1 cellular context compared by ENCODE assay signal in the genomic region with DNA sequence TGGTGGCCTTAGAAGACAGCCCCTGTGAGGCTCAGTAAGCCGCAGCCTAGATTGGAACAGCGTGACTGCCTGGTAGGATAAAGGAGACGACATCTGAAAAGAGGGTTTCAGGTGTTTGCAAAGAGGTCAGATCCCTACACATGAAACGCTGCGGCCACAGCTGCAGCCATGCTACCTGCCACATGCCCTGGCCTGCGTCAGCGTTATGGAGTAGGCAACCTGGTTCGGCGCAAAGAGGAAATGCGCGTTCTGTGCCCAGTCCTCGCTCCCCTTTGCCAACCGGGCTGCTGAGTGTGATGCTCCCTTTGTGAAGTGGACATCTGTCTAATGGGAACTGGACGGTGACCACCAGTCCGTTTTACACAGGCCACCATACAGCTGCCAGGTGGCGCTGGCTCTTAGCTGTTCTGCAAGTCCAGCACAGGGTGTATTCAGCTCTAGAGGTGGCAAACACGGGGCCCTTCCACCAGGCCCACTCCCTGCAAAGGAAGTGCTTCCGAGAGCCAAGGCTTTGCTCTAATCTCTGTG.
A peak's percentile ranks its signal among the peaks of the same experiment; 100 is the strongest.
TF ChIP-seq lines count a peak whose summit lies in the region.

No MANE protein-coding gene starts in this region.

TF ChIP-seq in K562, 482 proteins besides CTCF, POLR2A, EP300 and RAD21 (continued from another document):
- TF ChIP-seq, protein P1, sequence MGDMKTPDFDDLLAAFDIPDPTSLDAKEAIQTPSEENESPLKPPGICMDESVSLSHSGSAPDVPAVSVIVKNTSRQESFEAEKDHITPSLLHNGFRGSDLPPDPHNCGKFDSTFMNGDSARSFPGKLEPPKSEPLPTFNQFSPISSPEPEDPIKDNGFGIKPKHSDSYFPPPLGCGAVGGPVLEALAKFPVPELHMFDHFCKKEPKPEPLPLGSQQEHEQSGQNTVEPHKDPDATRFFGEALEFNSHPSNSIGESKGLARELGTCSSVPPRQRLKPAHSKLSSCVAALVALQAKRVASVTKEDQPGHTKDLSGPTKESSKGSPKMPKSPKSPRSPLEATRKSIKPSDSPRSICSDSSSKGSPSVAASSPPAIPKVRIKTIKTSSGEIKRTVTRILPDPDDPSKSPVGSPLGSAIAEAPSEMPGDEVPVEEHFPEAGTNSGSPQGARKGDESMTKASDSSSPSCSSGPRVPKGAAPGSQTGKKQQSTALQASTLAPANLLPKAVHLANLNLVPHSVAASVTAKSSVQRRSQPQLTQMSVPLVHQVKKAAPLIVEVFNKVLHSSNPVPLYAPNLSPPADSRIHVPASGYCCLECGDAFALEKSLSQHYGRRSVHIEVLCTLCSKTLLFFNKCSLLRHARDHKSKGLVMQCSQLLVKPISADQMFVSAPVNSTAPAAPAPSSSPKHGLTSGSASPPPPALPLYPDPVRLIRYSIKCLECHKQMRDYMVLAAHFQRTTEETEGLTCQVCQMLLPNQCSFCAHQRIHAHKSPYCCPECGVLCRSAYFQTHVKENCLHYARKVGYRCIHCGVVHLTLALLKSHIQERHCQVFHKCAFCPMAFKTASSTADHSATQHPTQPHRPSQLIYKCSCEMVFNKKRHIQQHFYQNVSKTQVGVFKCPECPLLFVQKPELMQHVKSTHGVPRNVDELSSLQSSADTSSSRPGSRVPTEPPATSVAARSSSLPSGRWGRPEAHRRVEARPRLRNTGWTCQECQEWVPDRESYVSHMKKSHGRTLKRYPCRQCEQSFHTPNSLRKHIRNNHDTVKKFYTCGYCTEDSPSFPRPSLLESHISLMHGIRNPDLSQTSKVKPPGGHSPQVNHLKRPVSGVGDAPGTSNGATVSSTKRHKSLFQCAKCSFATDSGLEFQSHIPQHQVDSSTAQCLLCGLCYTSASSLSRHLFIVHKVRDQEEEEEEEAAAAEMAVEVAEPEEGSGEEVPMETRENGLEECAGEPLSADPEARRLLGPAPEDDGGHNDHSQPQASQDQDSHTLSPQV (IDR thresholded peaks at IDR 0.05), result no peak
- TF ChIP-seq SUPT5H (IDR thresholded peaks at IDR 0.05), result no peak
- TF ChIP-seq, protein P2, sequence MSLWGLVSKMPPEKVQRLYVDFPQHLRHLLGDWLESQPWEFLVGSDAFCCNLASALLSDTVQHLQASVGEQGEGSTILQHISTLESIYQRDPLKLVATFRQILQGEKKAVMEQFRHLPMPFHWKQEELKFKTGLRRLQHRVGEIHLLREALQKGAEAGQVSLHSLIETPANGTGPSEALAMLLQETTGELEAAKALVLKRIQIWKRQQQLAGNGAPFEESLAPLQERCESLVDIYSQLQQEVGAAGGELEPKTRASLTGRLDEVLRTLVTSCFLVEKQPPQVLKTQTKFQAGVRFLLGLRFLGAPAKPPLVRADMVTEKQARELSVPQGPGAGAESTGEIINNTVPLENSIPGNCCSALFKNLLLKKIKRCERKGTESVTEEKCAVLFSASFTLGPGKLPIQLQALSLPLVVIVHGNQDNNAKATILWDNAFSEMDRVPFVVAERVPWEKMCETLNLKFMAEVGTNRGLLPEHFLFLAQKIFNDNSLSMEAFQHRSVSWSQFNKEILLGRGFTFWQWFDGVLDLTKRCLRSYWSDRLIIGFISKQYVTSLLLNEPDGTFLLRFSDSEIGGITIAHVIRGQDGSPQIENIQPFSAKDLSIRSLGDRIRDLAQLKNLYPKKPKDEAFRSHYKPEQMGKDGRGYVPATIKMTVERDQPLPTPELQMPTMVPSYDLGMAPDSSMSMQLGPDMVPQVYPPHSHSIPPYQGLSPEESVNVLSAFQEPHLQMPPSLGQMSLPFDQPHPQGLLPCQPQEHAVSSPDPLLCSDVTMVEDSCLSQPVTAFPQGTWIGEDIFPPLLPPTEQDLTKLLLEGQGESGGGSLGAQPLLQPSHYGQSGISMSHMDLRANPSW (CRISPR knock-in tag; IDR thresholded peaks at IDR 0.05), result no peak
- TF ChIP-seq ZNF445 (CRISPR knock-in tag; IDR thresholded peaks at IDR 0.05; ENCODE audit: low read depth), result no peak
- 0 out of 2 replicates have a peak, but pooled peaks have one; percentile 62 for TF ChIP-seq ZNF12 (CRISPR knock-in tag; IDR thresholded peaks at IDR 0.05)
- TF ChIP-seq, protein P3, sequence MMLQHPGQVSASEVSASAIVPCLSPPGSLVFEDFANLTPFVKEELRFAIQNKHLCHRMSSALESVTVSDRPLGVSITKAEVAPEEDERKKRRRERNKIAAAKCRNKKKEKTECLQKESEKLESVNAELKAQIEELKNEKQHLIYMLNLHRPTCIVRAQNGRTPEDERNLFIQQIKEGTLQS (IDR thresholded peaks at IDR 0.05), result no peak
- TF ChIP-seq, protein P3 (CRISPR knock-in tag; conservative IDR thresholded peaks at IDR 0.05), result no peak
- peak; percentile 65; the same call in 1 of the 2 replicates for TF ChIP-seq ZNF76 (CRISPR knock-in tag; IDR thresholded peaks at IDR 0.05; ENCODE audit: borderline replicate concordance)
- TF ChIP-seq ZNF212 (CRISPR knock-in tag; IDR thresholded peaks at IDR 0.05), result no peak
